ENCODE assay signal across 15 cellular contexts in genomic region chr1:115666702-115667101, GRCh38. TPM values are rescaled to one million over a fixed set of nuclear protein-coding genes. Genes with fewer than 3 reads are reported as not detected.
DNase-seq lines count a peak whose midpoint lies in the region; ATAC-seq and TF ChIP-seq lines count a peak whose summit lies in the region.
"Had no signal": no experiment of that assay in that cellular context is flagged by ENCODE, and none has a peak within 500 bp of the region (broad histone marks: within the 10 kb centered on the region; RNA-seq: fewer than 3 reads in every experiment).

No MANE protein-coding gene starts in this region.

- no peak overlapping the region for H3K4me3 Mint-ChIP-seq in natural killer cell
- H3K4me3 Mint-ChIP-seq: activated T-helper 1 cell treated with anti-CD3 and anti-CD28 coated beads, Interleukin-12 subunit alpha, Interleukin-12 subunit beta, Interleukin-2, Interleukin-4 antibody, amounts not matched to agents 30 ng/mL and 10 ng/mL and 1 ng/mL, durations not matched to agents 14 hours and 24 hours and 36 hours; T-helper 2 cell treated with Interferon-gamma antibody and Interleukin-4, amounts not matched to agents 5 μg/mL and 100 μg/mL, for 36 hours had no signal

- H3K9ac ChIP-seq in stomach smooth muscle (ENCODE audit: low read length in 2 of 2) = no peak overlapping the region

- ATAC-seq in left lobe of liver (peak; percentile 69), natural killer cell (no peak), HG03108 (IDR thresholded peaks at IDR 0.05; ENCODE audit: unreplicated experiment) (no peak), HG03439 (IDR thresholded peaks at IDR 0.05; ENCODE audit: unreplicated experiment) (no peak)
- ATAC-seq: activated CD4-positive, CD25-positive, alpha-beta regulatory T cell treated with anti-CD3 and anti-CD28 coated beads, Interleukin-2, amount 50 U/mL, for 24 hours had no signal

- H3K4me1 ChIP-seq in stomach smooth muscle (ENCODE audit: control insufficient read depth, insufficient read depth, low read length) = peaks cover 31% of the 10 kb centered on the region

- H3K9me3 Mint-ChIP-seq in natural killer cell = no peaks in the 10 kb centered on the region

- H3K27ac ChIP-seq in stomach smooth muscle (ENCODE audit: low read length) = peak overlapping the region; percentile 24
- H3K27ac ChIP-seq: tibial nerve had no signal

- intact Hi-C loops in natural killer cell (cut with micrococcal nuclease) = no loop called here

- no peaks in the 10 kb centered on the region for H3K9me3 ChIP-seq in stomach smooth muscle (ENCODE audit: control insufficient read depth in 2 of 2, low read length in 2 of 2)
- H3K9me3 ChIP-seq: tibial nerve had no signal

- peak overlapping the region in 1 of 2 donors; percentile 6 for H3K27ac Mint-ChIP-seq in natural killer cell
- H3K27ac Mint-ChIP-seq: activated T-helper 1 cell treated with anti-CD3 and anti-CD28 coated beads, Interleukin-12 subunit alpha, Interleukin-12 subunit beta, Interleukin-2, Interleukin-4 antibody, amounts not matched to agents 30 ng/mL and 10 ng/mL and 1 ng/mL, durations not matched to agents 14 hours and 24 hours and 36 hours; T-helper 2 cell treated with Interferon-gamma antibody and Interleukin-4, amounts not matched to agents 5 μg/mL and 100 μg/mL, for 36 hours had no signal

- TF ChIP-seq CTCF in natural killer cell (IDR thresholded peaks at IDR 0.05) = no peak

- no peak overlapping the region for H3K4me3 ChIP-seq in stomach smooth muscle (ENCODE audit: low read length in 2 of 2)
- H3K4me3 ChIP-seq: smooth muscle cell, tibial nerve had no signal

- peaks cover 20 to 25% of the 10 kb centered on the region in 2 donors for H3K36me3 ChIP-seq in stomach smooth muscle (ENCODE audit: control insufficient read depth in 2 of 2, insufficient read depth in 2 of 2, low read length in 2 of 2)

- H3K36me3 Mint-ChIP-seq in natural killer cell = peaks cover 11% of the 10 kb centered on the region

- no peaks in the 10 kb centered on the region for H3K27me3 Mint-ChIP-seq in natural killer cell (ENCODE audit: low read depth in 2 of 2)

- no peaks in the 10 kb centered on the region for H3K27me3 ChIP-seq in stomach smooth muscle (ENCODE audit: control insufficient read depth in 1 of 2, insufficient read depth in 2 of 2, low read length in 2 of 2)
- H3K27me3 ChIP-seq: tibial nerve had no signal

- H3K4me1 Mint-ChIP-seq in natural killer cell = peaks cover 31 to 32% of the 10 kb centered on the region in 2 donors

- DNase-seq in NCI-H1092 treated with DMSO at 0.1 percent for 48 hours (lab: John Stamatoyannopoulos, UW) (peak; percentile 59), cerebellum (ENCODE audit: low spot score) (peak; percentile 76), left lobe of liver (ENCODE audit: low spot score) (no peak), natural killer cell (no peak)
- DNase-seq: activated CD8-positive, alpha-beta memory T cell treated with anti-CD3 and anti-CD28 coated beads for 24 hours; NCI-H187 treated with DMSO at 0.1 percent for 48 hours; NCI-H526 treated with DMSO at 0.1 percent for 48 hours had no signal

RNA-seq across cellular contexts. Expression of gene VANGL1, which starts 24.9 kb away (rescaled TPM):
- total RNA-seq in cerebellum (4.6 TPM), left lobe of liver (3.6 TPM), natural killer cell (10 to 100 TPM in 2 of 3 donors, 1 to 10 TPM in 1; 6.4 to 14.8 (median 10.3) TPM)

Comparison
In these comparisons a context has a peak if more than half of its experiments do, and no peak if none do; other contexts are left out.
1. DNase-seq: peak in NCI-H1092 treated with DMSO at 0.1 percent for 48 hours (single experiment) and cerebellum (single experiment); none in left lobe of liver (single experiment) and natural killer cell (single experiment).